In the genomic region with DNA sequence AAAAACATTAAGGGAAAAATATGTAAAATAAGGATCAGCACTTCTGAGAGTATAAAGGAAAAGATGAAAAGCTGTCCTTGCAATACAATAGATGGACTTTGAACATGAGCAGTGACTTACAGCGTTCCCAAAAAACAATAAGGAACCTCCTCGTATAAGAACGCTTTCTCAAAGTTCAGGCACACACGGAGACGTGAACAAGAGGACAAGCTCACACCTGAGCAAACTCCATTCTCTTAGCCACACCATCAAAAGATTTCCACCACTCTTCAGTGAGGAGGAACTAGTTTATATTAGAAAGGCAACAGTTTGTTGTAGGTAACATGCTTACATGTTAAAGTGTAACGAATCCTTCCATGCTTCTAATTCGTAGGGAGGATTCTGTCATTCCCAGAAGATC, we compare ENCODE assay signal across 19 cellular contexts. TPM values are rescaled to one million over a fixed set of nuclear protein-coding genes. Genes with fewer than 3 reads are reported as not detected.
A peak's percentile ranks its signal among the peaks of the same experiment; 100 is the strongest.
DNase-seq lines count a peak whose midpoint lies in the region; ATAC-seq, FAIRE-seq and TF ChIP-seq lines count a peak whose summit lies in the region.
"Had no signal": no experiment of that assay in that cellular context is flagged by ENCODE, and none has a peak within 500 bp of the region (broad histone marks: within the 10 kb centered on the region; RNA-seq: fewer than 3 reads in every experiment).

No MANE protein-coding gene starts in this region.

- H2AFZ ChIP-seq in HepG2 (ENCODE audit: low read length) (no peak overlapping the region), mammary epithelial cell (ENCODE audit: low read depth, low read length) (no peak overlapping the region)

- H3K9ac ChIP-seq in HepG2 (ENCODE audit: insufficient read depth, low read depth, low read length) (no peak overlapping the region), duodenal mucosa (ENCODE audit: low read depth in 1 of 2, low read length in 2 of 2) (peak overlapping the region in 1 of 2 donors; percentile 5), mammary epithelial cell (ENCODE audit: insufficient read depth, low read length) (no peak overlapping the region)

- H3K27ac ChIP-seq in HepG2 (ENCODE audit: extremely low read length, insufficient read depth, low read length) = no peak overlapping the region
- no peak overlapping the region for H3K27ac ChIP-seq in right lobe of liver
- no peak overlapping the region for H3K27ac ChIP-seq in duodenal mucosa (ENCODE audit: low read depth, low read length)
- no peak overlapping the region for H3K27ac ChIP-seq in mammary epithelial cell (ENCODE audit: insufficient read depth, low read depth, low read length)
- H3K27ac ChIP-seq: SK-N-MC had no signal

- TF ChIP-seq CTCF in HepG2 (CRISPR knock-in tag; IDR thresholded peaks at IDR 0.05) (no peak), right lobe of liver (IDR thresholded peaks at IDR 0.05) (no peak), mucosa of descending colon (IDR thresholded peaks at IDR 0.05) (no peak), type B pancreatic cell (conservative IDR thresholded peaks at IDR 0.05) (no peak), mammary epithelial cell (conservative IDR thresholded peaks at IDR 0.05 in 1 of 2, IDR thresholded peaks at IDR 0.05 in 1 of 2; ENCODE audit: extremely low read depth in 1 of 2, insufficient read depth in 1 of 2, low read depth in 1 of 2, low read length in 2 of 2) (no peak)

- FAIRE-seq in HepG2 (lab: Jason Lieb, UNC) = peak; percentile 18
- FAIRE-seq: D721Med had no signal

- dilution Hi-C loops in mammary epithelial cell (cut with HindIII; ENCODE audit: low sequenced_read_pairs) = loop anchor here (25.0 kb wide), 1 partner anchor 99 kb away; no protein-coding TSS in a partner anchor

- POLR2A ChIA-PET in HepG2 (lab: Yijun Ruan, JAX) = interaction anchor here (1.6 kb wide), 1 partner anchor 10 kb away, joined by 3 read pairs; no protein-coding TSS in a partner anchor

- H3K9me3 Mint-ChIP-seq in type B pancreatic cell = no peaks in the 10 kb centered on the region

- H3K4me1 ChIP-seq in HepG2 (ENCODE audit: insufficient read depth, low read length) (peaks cover 52% of the 10 kb centered on the region), right lobe of liver (peaks cover 0 to 46% (median 19%) of the 10 kb centered on the region in 4 donors), duodenal mucosa (ENCODE audit: control insufficient read depth in 1 of 2, insufficient read depth in 2 of 2, low read length in 2 of 2) (peaks cover 36 to 57% of the 10 kb centered on the region in 2 donors), mucosa of descending colon (ENCODE audit: low read depth) (peaks cover 35% of the 10 kb centered on the region), mammary epithelial cell (ENCODE audit: insufficient read depth, low read length) (peaks cover 21% of the 10 kb centered on the region)

- WGBS in HepG2 (ENCODE audit: low lambda C conversion rate) = 61% methylated on average over 7 of the region's 7 CpGs
- WGBS in right lobe of liver (ENCODE audit: insufficient coverage, low coverage, low lambda C conversion rate, missing lambda C conversion rate) = 76% methylated on average over 7 of the region's 7 CpGs
- WGBS in mammary epithelial cell (ENCODE audit: low coverage, missing lambda C conversion rate) = 98% methylated on average over 7 of the region's 7 CpGs

- no peak for TF ChIP-seq RAD21 in HepG2 (CRISPR knock-in tag; IDR thresholded peaks at IDR 0.05)

- BruUV-seq in HepG2 (replicated peaks; lab: Mats Ljungman, UMichigan) (no TSS peak), mammary epithelial cell (replicated peaks; lab: Mats Ljungman, UMichigan) (no TSS peak)

- H3K4me3 ChIP-seq in HepG2 (replicated peaks in 1 of 3; ENCODE audit: insufficient read depth in 1 of 3, low read depth in 2 of 3, low read length in 3 of 3) = no peak overlapping the region
- no peak overlapping the region for H3K4me3 ChIP-seq in right lobe of liver
- H3K4me3 ChIP-seq in duodenal mucosa (ENCODE audit: low read depth in 1 of 2, low read length in 2 of 2) = peak overlapping the region; percentile 24 to 60
- H3K4me3 ChIP-seq in mucosa of descending colon = no peak overlapping the region
- no peak overlapping the region for H3K4me3 ChIP-seq in mammary epithelial cell (replicated peaks in 1 of 3; ENCODE audit: insufficient read depth in 1 of 3, low read depth in 2 of 3, low read length in 3 of 3)
- H3K4me3 ChIP-seq: SK-N-MC had no signal

- no peaks in the 10 kb centered on the region for H3K27me3 Mint-ChIP-seq in type B pancreatic cell

- H3K36me3 Mint-ChIP-seq in type B pancreatic cell = no peaks in the 10 kb centered on the region

- no peak for ATAC-seq in HepG2
- no peak for ATAC-seq in right lobe of liver
- ATAC-seq in mucosa of descending colon = peak; percentile 71
- no peak for ATAC-seq in HG03108 (IDR thresholded peaks at IDR 0.05; ENCODE audit: unreplicated experiment)
- ATAC-seq: HCT116, Panc1 had no signal

- H3K27me3 ChIP-seq in HepG2 (ENCODE audit: control insufficient read depth in 1 of 2, insufficient read depth in 2 of 2, low read length in 2 of 2) (no peaks in the 10 kb centered on the region; a peak in 1 of 5 replicates), right lobe of liver (no peaks in the 10 kb centered on the region), duodenal mucosa (ENCODE audit: control insufficient read depth in 1 of 2, insufficient read depth in 2 of 2, low read length in 2 of 2) (no peaks in the 10 kb centered on the region), mammary epithelial cell (ENCODE audit: insufficient read depth, low read length) (no peaks in the 10 kb centered on the region)

- H3K4me3 Mint-ChIP-seq in type B pancreatic cell = no peak overlapping the region

- H3K9me3 ChIP-seq in HepG2 (ENCODE audit: low read length) (no peaks in the 10 kb centered on the region), right lobe of liver (no peaks in the 10 kb centered on the region), duodenal mucosa (ENCODE audit: control insufficient read depth in 1 of 2, low read length in 2 of 2) (no peaks in the 10 kb centered on the region), mucosa of descending colon (no peaks in the 10 kb centered on the region), mammary epithelial cell (replicated peaks; ENCODE audit: insufficient read depth, low read length) (no peaks in the 10 kb centered on the region)

- H3K27ac Mint-ChIP-seq in type B pancreatic cell = peak overlapping the region; percentile 81

- in situ Hi-C loops in HepG2 (cut with HindIII; ENCODE audit: extremely low pct_ligation_motif_present, low pct_unique_long_range_greater_than_20kb) = no loop called here
- in situ Hi-C loops in mammary epithelial cell (cut with MboI; ENCODE audit: low sequenced_read_pairs in 2 of 2) = loop anchor here in 1 of 2 donors (25.0 kb wide), 2 partner anchors 99 to 174 kb away; no protein-coding TSS in a partner anchor

- DNase-seq in HepG2 (ENCODE audit: low spot score) = no peak
- no peak for DNase-seq in right lobe of liver
- no peak for DNase-seq in mucosa of descending colon
- no peak for DNase-seq in type B pancreatic cell (ENCODE audit: extremely low spot score, unreplicated experiment)
- DNase-seq in mammary epithelial cell = no peak
- no peak for DNase-seq in NCI-H2107 treated with DMSO at 0.1 percent for 48 hours (lab: John Stamatoyannopoulos, UW; ENCODE audit: unreplicated experiment)
- DNase-seq: NCI-H1105 treated with DMSO at 0.1 percent for 48 hours, NCI-H146, NCI-H1930, NCI-H2107, NCI-H446, NCI-H524 treated with DMSO at 0.1 percent for 48 hours, SIG-M5 had no signal

- CTCF ChIA-PET in HepG2 (lab: Yijun Ruan, JAX; ENCODE audit: low intra/inter-chr PET ratio, low total read pairs) = no interaction called here
- CTCF ChIA-PET in mammary epithelial cell (lab: Charles Lee; ENCODE audit: low non-redundant PET) = no interaction called here

- intact Hi-C loops in HepG2 (cut with micrococcal nuclease; ENCODE audit: unreplicated experiment) = no loop called here
- intact Hi-C loops in right lobe of liver (cut with DNase I) = no loop called here
- intact Hi-C loops in mucosa of descending colon (cut with DNase I, micrococcal nuclease) = loop anchor here in 1 of 2 donors (5.0 to 10.0 kb wide), 2 partner anchors 79 to 161 kb away; no protein-coding TSS in a partner anchor
- intact Hi-C loops in mammary epithelial cell (cut with micrococcal nuclease) = no loop called here

- H4K20me1 ChIP-seq in HepG2 (ENCODE audit: insufficient read depth, low read length) (no peaks in the 10 kb centered on the region), mammary epithelial cell (ENCODE audit: insufficient read depth, low read length) (no peaks in the 10 kb centered on the region)

- TF ChIP-seq POLR2A in HepG2 (IDR thresholded peaks at IDR 0.05; ENCODE audit: insufficient read depth in 1 of 2, low read depth in 2 of 2, low read length in 2 of 2) (no peak), right lobe of liver (IDR thresholded peaks at IDR 0.05) (no peak)

- no peaks in the 10 kb centered on the region for H3K79me2 ChIP-seq in HepG2 (ENCODE audit: insufficient read depth, low read length)
- H3K79me2 ChIP-seq in mammary epithelial cell (ENCODE audit: insufficient read depth, low read length) = no peaks in the 10 kb centered on the region

- peaks cover 16% of the 10 kb centered on the region for H3K4me1 Mint-ChIP-seq in type B pancreatic cell (ENCODE audit: unreplicated experiment)

- TF ChIP-seq EP300 in HepG2 (IDR thresholded peaks at IDR 0.05; ENCODE audit: low read depth in 2 of 2, low read length in 2 of 2) (no peak), HepG2 (CRISPR knock-in tag; IDR thresholded peaks at IDR 0.05; ENCODE audit: borderline replicate concordance) (no peak)

- H3K36me3 ChIP-seq in HepG2 (replicated peaks in 1 of 2; ENCODE audit: control insufficient read depth in 1 of 2, insufficient read depth in 2 of 2, low read length in 2 of 2) (no peaks in the 10 kb centered on the region), right lobe of liver (no peaks in the 10 kb centered on the region), duodenal mucosa (ENCODE audit: control insufficient read depth in 1 of 2, insufficient read depth in 2 of 2, low read length in 2 of 2) (no peaks in the 10 kb centered on the region), mucosa of descending colon (ENCODE audit: low read depth) (no peaks in the 10 kb centered on the region), mammary epithelial cell (ENCODE audit: insufficient read depth, low read length) (no peaks in the 10 kb centered on the region)

- H3K4me2 ChIP-seq in HepG2 (ENCODE audit: low read depth, low read length) (no peak overlapping the region), mammary epithelial cell (ENCODE audit: insufficient read depth, low read depth, low read length) (no peak overlapping the region)

RNA-seq across cellular contexts. Expression of gene ATP1A1, which starts 37.2 kb away (rescaled TPM):
- total RNA-seq in HepG2 (2016; rRNA removed; fragmentation: Illumina TruSeq; extraction: Trizol) (210 and 280 TPM in 2 replicates), right lobe of liver (100 to 1,000 TPM in 5 of 6 experiments, 10 to 100 TPM in 1; 83.6 to 153 (median 121) TPM), mucosa of descending colon (1,000 to 10,000 TPM; 1,136 to 3,461 (median 1,634) TPM), type B pancreatic cell (ENCODE audit: low replicate concordance) (374 and 695 TPM in 2 replicates), mammary epithelial cell (100 to 1,000 TPM; 359 to 505 TPM)
- total RNA-seq in HepG2 (2016; cell fraction: cytosol; rRNA removed; fragmentation: Illumina TruSeq; extraction: Trizol; ENCODE audit: low read depth) = 60.3 and 83.4 TPM in 2 replicates
- total RNA-seq in HepG2 (2016; cell fraction: insoluble cytoplasmic fraction; rRNA removed; fragmentation: Illumina TruSeq; extraction: Trizol) = 183 and 291 TPM in 2 replicates
- 133 and 176 TPM in 2 replicates for total RNA-seq in HepG2 (2016; cell fraction: membrane; rRNA removed; fragmentation: Illumina TruSeq; extraction: Trizol)
- 383 and 432 TPM in 2 replicates for total RNA-seq in HepG2 (2016; cell fraction: nucleus; rRNA removed; fragmentation: Illumina TruSeq; extraction: Trizol)
- polyA plus RNA-seq in HepG2 (2011; rRNA removed) (627 and 705 TPM in 2 replicates), mammary epithelial cell (660 TPM)
- polyA plus RNA-seq in HepG2 (2011; cell fraction: cytosol; rRNA removed) = 735 and 774 TPM in 2 replicates
- polyA plus RNA-seq in HepG2 (2011; cell fraction: nucleus; rRNA removed) = 313 and 327 TPM in 2 replicates
- 467 and 657 TPM in 2 replicates for polyA plus RNA-seq in HepG2 (2012)
- polyA plus RNA-seq in HepG2 (2016; cell fraction: cytosol; fragmentation: Illumina TruSeq; extraction: Trizol; ENCODE audit: low read depth) = 69.6 and 84.9 TPM in 2 replicates
- polyA plus RNA-seq in HepG2 (2016; cell fraction: insoluble cytoplasmic fraction; fragmentation: Illumina TruSeq; extraction: Trizol; ENCODE audit: low read depth) = 219 and 228 TPM in 2 replicates
- 106 and 149 TPM in 2 replicates for polyA plus RNA-seq in HepG2 (2016; cell fraction: membrane; fragmentation: Illumina TruSeq; extraction: Trizol; ENCODE audit: low read depth)
- polyA plus RNA-seq in HepG2 (2016; cell fraction: nucleus; fragmentation: Illumina TruSeq; extraction: Trizol; ENCODE audit: insufficient read depth, low read depth) = 515 and 526 TPM in 2 replicates
- polyA minus RNA-seq in HepG2 (2011; rRNA and poly(A)+ RNA removed; ENCODE audit: low replicate concordance) = 367 and 928 TPM in 2 replicates
- polyA minus RNA-seq in HepG2 (2011; cell fraction: cytosol; rRNA and poly(A)+ RNA removed) = 438 and 487 TPM in 2 replicates
- polyA minus RNA-seq in HepG2 (2011; cell fraction: nucleus; rRNA and poly(A)+ RNA removed) = 356 and 442 TPM in 2 replicates
- polyA minus RNA-seq in mammary epithelial cell = 731 TPM

Comparison
In these comparisons a context has a peak if more than half of its experiments do, and no peak if none do; other contexts are left out.
1. H3K4me3 ChIP-seq: peak in duodenal mucosa (2 of 2); none in HepG2 (0 of 3), right lobe of liver (0 of 3), mucosa of descending colon (single experiment) and mammary epithelial cell (0 of 3).